ENCODE assay signal across 8 cellular contexts in the genomic region with DNA sequence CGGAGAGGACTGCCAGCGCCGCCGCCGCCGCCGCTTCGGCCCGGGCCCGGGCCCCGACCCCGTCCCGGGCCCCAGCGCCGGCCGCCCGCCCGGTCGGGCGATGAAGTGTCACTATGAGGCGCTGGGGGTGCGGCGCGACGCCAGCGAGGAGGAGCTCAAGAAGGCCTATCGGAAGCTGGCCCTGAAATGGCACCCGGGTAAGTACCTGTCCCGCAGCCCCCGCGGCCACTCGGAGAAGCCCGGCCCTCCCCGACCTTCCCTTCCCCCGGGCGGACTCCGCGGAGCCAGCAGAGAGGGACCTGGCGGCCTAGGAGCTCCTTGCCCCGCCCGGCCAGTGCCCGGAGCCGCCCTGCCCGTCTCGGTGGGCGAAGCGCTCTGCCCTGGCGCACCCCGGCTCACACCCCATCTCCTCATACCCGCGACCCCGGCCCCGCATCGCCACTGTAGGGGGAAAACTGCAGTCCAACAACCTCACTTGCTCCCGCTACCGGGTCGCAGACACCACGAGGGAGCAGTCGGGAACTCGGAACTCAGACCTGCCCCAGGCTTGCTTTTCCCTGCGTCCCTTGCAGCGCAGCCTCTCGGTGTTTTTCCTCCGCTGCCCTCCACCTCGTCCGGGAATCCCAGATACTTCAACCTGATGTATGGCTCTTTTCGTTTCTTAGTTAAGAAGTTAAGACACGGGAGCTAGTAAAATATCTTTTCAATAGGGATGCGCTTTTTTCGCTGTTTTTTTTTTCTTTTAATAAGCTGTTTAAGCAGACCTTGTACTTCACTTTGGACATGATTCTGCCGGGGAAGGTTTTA. TPM values are rescaled to one million over a fixed set of nuclear protein-coding genes. Genes with fewer than 3 reads are reported as not detected.
DNase-seq lines count a peak whose midpoint lies in the region; ATAC-seq and TF ChIP-seq lines count a peak whose summit lies in the region.

No MANE protein-coding gene starts in this region.

- peaks cover 14% of the 10 kb centered on the region for H3K36me3 Mint-ChIP-seq in T-cell

- no peaks in the 10 kb centered on the region for H3K27me3 Mint-ChIP-seq in T-cell

- under 1% methylated on average over 50 of the region's 71 CpGs for WGBS in prostate gland
- WGBS in urinary bladder: under 1% methylated on average over 71 of the region's 71 CpGs

- CTCF ChIA-PET in T-cell (lab: Charles Lee): interaction anchor here (0.5 to 2.9 kb wide), 9 partner anchors 11 to 1312 kb away, joined by 3 to 19 read pairs (median 4); a partner anchor contains a TSS

- peak overlapping the region; percentile 91 to 99 (median 92) for H3K4me3 Mint-ChIP-seq in T-cell

- no peaks in the 10 kb centered on the region for H3K9me3 Mint-ChIP-seq in T-cell

- ATAC-seq in HG02759 (IDR thresholded peaks at IDR 0.05; ENCODE audit: unreplicated experiment) (peak; percentile 80), T-cell (replicated peaks in 1 of 4) (peak; percentile 74 to 80 (median 79)), left ventricle myocardium superior (peak; percentile 79)

- in situ Hi-C loops in GM13977 (cut with MboI; ENCODE audit: low pct_unique_long_range_greater_than_20kb, low sequenced_read_pairs, unreplicated experiment): no loop called here

- DNase-seq in GM13977 (ENCODE audit: low spot score): peak; percentile 91
- peak; percentile 74 for DNase-seq in NCI-H1105 treated with DMSO at 0.1 percent for 48 hours (lab: John Stamatoyannopoulos, UW)
- peak; percentile 58 to 87 (median 77) for DNase-seq in T-cell
- DNase-seq in amniotic epithelial cell (ENCODE audit: low read depth): peak; percentile 56
- DNase-seq in left ventricle myocardium superior: peak; percentile 96
- DNase-seq in prostate gland (ENCODE audit: low spot score): peak; percentile 83

- H3K27ac ChIP-seq in prostate gland (peak overlapping the region; percentile 91 to 92), urinary bladder (ENCODE audit: low read depth) (peak overlapping the region; percentile 96)

- TF ChIP-seq CTCF in GM13977 (IDR thresholded peaks at IDR 0.05; ENCODE audit: extremely low read depth, insufficient read depth, missing control alignments) (no peak), prostate gland (IDR thresholded peaks at IDR 0.05) (peak in 1 of 4 experiments; percentile 5)

- no peaks in the 10 kb centered on the region for H3K27me3 ChIP-seq in prostate gland (replicated peaks; ENCODE audit: insufficient read depth)

- POLR2A ChIA-PET in T-cell (lab: Charles Lee): interaction anchor here (0.5 to 3.3 kb wide), 18 partner anchors 9 to 1311 kb away, joined by 3 to 78 read pairs (median 5); a partner anchor contains a TSS

- H3K9me3 ChIP-seq in prostate gland: no peaks in the 10 kb centered on the region

- H3K4me3 ChIP-seq in prostate gland: peak overlapping the region; percentile 81 to 82
- peak overlapping the region; percentile 75 for H3K4me3 ChIP-seq in urinary bladder (ENCODE audit: low read depth, low read length)

- intact Hi-C loops in left ventricle myocardium superior (cut with micrococcal nuclease) (no loop called here), prostate gland (cut with DNase I) (loop anchor here (5.0 to 10.0 kb wide), 2 partner anchors 933 to 1485 kb away; a partner anchor contains a TSS)

- TF ChIP-seq POLR2A in prostate gland (IDR thresholded peaks at IDR 0.05): peak; percentile 71

- H3K27ac Mint-ChIP-seq in T-cell: peak overlapping the region; percentile 85 to 88

- peaks cover 10% of the 10 kb centered on the region for H3K4me1 ChIP-seq in prostate gland (replicated peaks)
- peaks cover 4% of the 10 kb centered on the region for H3K4me1 ChIP-seq in urinary bladder (ENCODE audit: insufficient read depth)

- peaks cover 26 to 39% (median 38%) of the 10 kb centered on the region in 3 donors for H3K4me1 Mint-ChIP-seq in T-cell

- no peaks in the 10 kb centered on the region for H3K36me3 ChIP-seq in prostate gland
- H3K36me3 ChIP-seq in urinary bladder (ENCODE audit: insufficient read depth): peaks cover 4% of the 10 kb centered on the region

RNA-seq across cellular contexts. Expression of a gene that starts 0.6 kb away (rescaled TPM):
- 10 to 100 TPM; 46.2 to 56.0 (median 51.9) TPM for total RNA-seq in T-cell
- 54.8 TPM for total RNA-seq in left ventricle myocardium superior
- 10 to 100 TPM; 30.6 to 36.5 TPM for total RNA-seq in prostate gland
- total RNA-seq in urinary bladder: 48.9 TPM
- 38.1 TPM for polyA plus RNA-seq in urinary bladder

RNA-seq across cellular contexts. Expression of a gene that starts 14.4 kb away (rescaled TPM):
- 10 to 100 TPM; 24.4 to 26.2 (median 24.4) TPM for total RNA-seq in T-cell
- 10.5 TPM for total RNA-seq in left ventricle myocardium superior
- total RNA-seq in prostate gland: 10 to 100 TPM; 15.6 to 20.4 TPM
- total RNA-seq in urinary bladder: 36.7 TPM
- polyA plus RNA-seq in urinary bladder: 19.3 TPM

RNA-seq across cellular contexts. Expression of a gene that starts 14.6 kb away (rescaled TPM):
- total RNA-seq in T-cell: 10 to 100 TPM; 18.9 to 30.6 (median 20.7) TPM
- total RNA-seq in left ventricle myocardium superior: 23.7 TPM
- total RNA-seq in prostate gland: 10 to 100 TPM; 18.4 to 28.1 TPM
- total RNA-seq in urinary bladder: 40.7 TPM
- 20.0 TPM for polyA plus RNA-seq in urinary bladder

Comparison
In these comparisons a context has a peak if more than half of its experiments do, and no peak if none do; other contexts are left out.
1. Peak in every context shown above with its lines: DNase-seq, ATAC-seq, H3K4me3 ChIP-seq and H3K27ac ChIP-seq.